ENCODE assay signal across 21 cellular contexts in genomic region chr9:134436926-134437325, GRCh38.
DNase-seq lines count a peak whose midpoint lies in the region; TF ChIP-seq lines count a peak whose summit lies in the region.
"Had no signal": no experiment of that assay in that cellular context is flagged by ENCODE, and none has a peak within 500 bp of the region (broad histone marks: within the 10 kb centered on the region; RNA-seq: fewer than 3 reads in every experiment).

No MANE protein-coding gene starts in this region.

- peaks cover 24% of the 10 kb centered on the region for H3K36me3 Mint-ChIP-seq in endodermal cell (ENCODE audit: low read depth)
- H3K36me3 Mint-ChIP-seq: stimulated activated naive B cell treated with anti-CD40 and anti-IgM and Interleukin-4, amounts not matched to agents 10 μg/mL and 1 μg/mL and 100 μg/mL, for 72 hours had no signal

- no peak overlapping the region for H3K9ac ChIP-seq in endodermal cell (ENCODE audit: extremely low read depth, low read length, poor library complexity, severe bottlenecking)

- 89 to 94% methylated on average over 10 to 11 of the region's 11 CpGs for WGBS in endodermal cell (ENCODE audit: insufficient coverage in 1 of 2, insufficient read length in 1 of 2), 2 experiments
- WGBS in thyroid gland, 2 donors: 93 to 94% methylated on average over 7 to 9 of the region's 11 CpGs

- H3K9me3 ChIP-seq in SJSA1 (replicated peaks) (no peaks in the 10 kb centered on the region), endodermal cell (ENCODE audit: control insufficient read depth, low read length) (no peaks in the 10 kb centered on the region), neutrophil (no peaks in the 10 kb centered on the region), thyroid gland (no peaks in the 10 kb centered on the region)
- H3K9me3 ChIP-seq: heart right ventricle had no signal

- peaks cover 29% of the 10 kb centered on the region for H3K36me3 ChIP-seq in SJSA1
- H3K36me3 ChIP-seq in endodermal cell (ENCODE audit: control insufficient read depth, insufficient read depth, low read length): peaks cover 14% of the 10 kb centered on the region
- peaks cover 82% of the 10 kb centered on the region for H3K36me3 ChIP-seq in neutrophil
- peaks cover 6 to 16% of the 10 kb centered on the region in 2 donors for H3K36me3 ChIP-seq in thyroid gland

- H3K4me1 Mint-ChIP-seq in endodermal cell: no peaks in the 10 kb centered on the region
- H3K4me1 Mint-ChIP-seq: activated CD4-positive, alpha-beta T cell treated with anti-CD3 and anti-CD28 coated beads for 36 hours had no signal

- intact Hi-C loops in thyroid gland (cut with DNase I): no loop called here

- TF ChIP-seq POLR2A in thyroid gland (IDR thresholded peaks at IDR 0.05): no peak

- H3K4me3 Mint-ChIP-seq in endodermal cell: no peak overlapping the region
- H3K4me3 Mint-ChIP-seq: activated CD4-positive, alpha-beta T cell treated with anti-CD3 and anti-CD28 coated beads for 36 hours; stimulated activated naive B cell treated with anti-CD40 and anti-IgM and Interleukin-4, amounts not matched to agents 10 μg/mL and 1 μg/mL and 100 μg/mL, for 72 hours had no signal

- H3K27me3 ChIP-seq in SJSA1 (replicated peaks) (no peaks in the 10 kb centered on the region), endodermal cell (ENCODE audit: control insufficient read depth, insufficient read depth, low read length, poor library complexity, severe bottlenecking) (no peaks in the 10 kb centered on the region), neutrophil (peaks cover 18% of the 10 kb centered on the region), thyroid gland (no peaks in the 10 kb centered on the region)
- H3K27me3 ChIP-seq: heart right ventricle had no signal

- H3K4me1 ChIP-seq in SJSA1 (replicated peaks) (peaks cover 73% of the 10 kb centered on the region), endodermal cell (ENCODE audit: control insufficient read depth, insufficient read depth, low read length) (no peaks in the 10 kb centered on the region), neutrophil (ENCODE audit: control insufficient read depth in 1 of 2, insufficient read depth in 1 of 2, low read depth in 1 of 2, low read length in 1 of 2) (peaks cover 4 to 19% of the 10 kb centered on the region in 2 experiments), thyroid gland (peaks cover 38 to 64% of the 10 kb centered on the region in 2 donors)

- peak overlapping the region; percentile 79 for H3K27ac ChIP-seq in SJSA1
- H3K27ac ChIP-seq in endodermal cell (ENCODE audit: low read depth, low read length): peak overlapping the region; percentile 68
- H3K27ac ChIP-seq in neutrophil: peak overlapping the region; percentile 51
- H3K27ac ChIP-seq in thyroid gland: peak overlapping the region in 2 of 3 donors; percentile 35 to 97
- H3K27ac ChIP-seq: HL-60 had no signal

- DNase-seq in SJSA1 (ENCODE audit: low read depth in 1 of 2, low spot score in 2 of 2) (peak; percentile 79 to 82), endodermal cell (no peak), thyroid gland (no peak), DMS114 treated with DMSO at 0.1 percent for 48 hours (lab: John Stamatoyannopoulos, UW; ENCODE audit: unreplicated experiment) (no peak), DMS 273 treated with DMSO at 0.1 percent for 48 hours (lab: John Stamatoyannopoulos, UW) (no peak), OCI-M1 (lab: John Stamatoyannopoulos, UW) (no peak)
- DNase-seq: activated CD4-positive, alpha-beta T cell treated with anti-CD3 and anti-CD28 coated beads for 36 hours; activated CD8-positive, alpha-beta memory T cell treated with anti-CD3 and anti-CD28 coated beads, Interleukin-2, amount 50 U/mL, for 4 hours; activated naive CD4-positive, alpha-beta T cell treated with Interleukin-2 at 50 U/mL for 16 hours; AML-193; heart right ventricle; islet precursor cell; KG1; NCI-H1105 treated with DMSO at 0.1 percent for 48 hours; NCI-H345; occipital lobe; SHP77 treated with DMSO at 0.1 percent for 48 hours; stimulated activated naive B cell treated with anti-CD40 and anti-IgM and Interleukin-4, amounts not matched to agents 10 μg/mL and 1 μg/mL and 100 μg/mL, for 72 hours; T1000 had no signal

- TF ChIP-seq CTCF in endodermal cell (conservative IDR thresholded peaks at IDR 0.05): no peak
- TF ChIP-seq CTCF in neutrophil (IDR thresholded peaks at IDR 0.05): no peak
- TF ChIP-seq CTCF in thyroid gland (IDR thresholded peaks at IDR 0.05): no peak

- no peak overlapping the region for H3K27ac Mint-ChIP-seq in endodermal cell
- H3K27ac Mint-ChIP-seq: activated CD4-positive, alpha-beta T cell treated with anti-CD3 and anti-CD28 coated beads for 36 hours; stimulated activated naive B cell treated with anti-CD40 and anti-IgM and Interleukin-4, amounts not matched to agents 10 μg/mL and 1 μg/mL and 100 μg/mL, for 72 hours had no signal

- H3K9me3 Mint-ChIP-seq in endodermal cell: no peaks in the 10 kb centered on the region
- H3K9me3 Mint-ChIP-seq: stimulated activated naive B cell treated with anti-CD40 and anti-IgM and Interleukin-4, amounts not matched to agents 10 μg/mL and 1 μg/mL and 100 μg/mL, for 72 hours had no signal

- H3K4me3 ChIP-seq in SJSA1 (no peak overlapping the region), endodermal cell (ENCODE audit: low read length) (no peak overlapping the region), neutrophil (ENCODE audit: low read depth in 1 of 2, low read length in 1 of 2) (no peak overlapping the region), thyroid gland (replicated peaks in 1 of 3) (no peak overlapping the region)
- H3K4me3 ChIP-seq: heart right ventricle had no signal

- no peaks in the 10 kb centered on the region for H3K27me3 Mint-ChIP-seq in endodermal cell (ENCODE audit: insufficient read depth)

Comparison
In these comparisons a context has a peak if more than half of its experiments do, and no peak if none do; other contexts are left out.
1. DNase-seq: peak in SJSA1 (2 of 2); none in endodermal cell (single experiment), thyroid gland (0 of 2), DMS114 treated with DMSO at 0.1 percent for 48 hours (single experiment), DMS 273 treated with DMSO at 0.1 percent for 48 hours (single experiment) and OCI-M1 (single experiment).
2. Peak in every context shown above with its lines, with median percentiles within 50 percentile points of each other: H3K27ac ChIP-seq.